Comparison of ENCODE assay signal across 1 cellular context in the genomic region with DNA sequence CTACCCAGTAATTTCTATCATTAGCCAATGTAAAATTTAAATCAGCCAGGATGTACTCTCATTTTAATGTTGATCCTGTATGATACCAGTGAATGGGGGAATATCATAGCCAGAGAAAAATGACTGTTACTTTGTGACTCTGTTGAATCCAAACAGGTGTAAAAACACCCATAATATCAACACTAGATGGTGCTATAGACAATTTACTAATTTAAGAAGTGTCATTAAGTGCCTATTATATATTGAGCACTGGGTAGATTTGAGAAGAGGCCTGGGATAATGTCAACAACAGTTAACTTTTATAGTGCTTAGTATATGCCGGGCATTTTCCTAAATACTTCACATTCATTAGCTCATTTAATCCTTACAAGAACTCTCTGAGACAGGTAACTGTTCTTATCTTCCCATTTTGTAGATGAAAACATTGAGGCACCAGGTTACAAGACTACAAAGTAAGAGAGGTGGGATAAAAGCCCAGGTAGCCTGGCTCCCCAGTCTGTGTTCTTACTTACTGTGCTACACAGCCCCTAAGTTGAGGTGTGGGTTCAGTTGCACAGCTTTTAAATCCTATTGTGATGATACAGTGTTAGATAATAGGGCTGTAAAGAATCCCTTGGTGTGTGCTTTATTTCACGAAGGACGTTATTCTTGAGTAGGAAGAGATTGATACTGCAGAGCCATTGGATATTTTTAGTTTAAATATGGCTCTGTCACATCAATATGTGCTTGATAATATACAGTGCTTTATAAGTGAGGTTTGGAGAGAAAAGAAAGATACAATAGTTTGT.
TF ChIP-seq lines count a peak whose summit lies in the region.

No MANE protein-coding gene starts in this region.

TF ChIP-seq in GM23338, 12 proteins besides CTCF, POLR2A, EP300 and RAD21 (continued from another document):
- TF ChIP-seq, protein P1, sequence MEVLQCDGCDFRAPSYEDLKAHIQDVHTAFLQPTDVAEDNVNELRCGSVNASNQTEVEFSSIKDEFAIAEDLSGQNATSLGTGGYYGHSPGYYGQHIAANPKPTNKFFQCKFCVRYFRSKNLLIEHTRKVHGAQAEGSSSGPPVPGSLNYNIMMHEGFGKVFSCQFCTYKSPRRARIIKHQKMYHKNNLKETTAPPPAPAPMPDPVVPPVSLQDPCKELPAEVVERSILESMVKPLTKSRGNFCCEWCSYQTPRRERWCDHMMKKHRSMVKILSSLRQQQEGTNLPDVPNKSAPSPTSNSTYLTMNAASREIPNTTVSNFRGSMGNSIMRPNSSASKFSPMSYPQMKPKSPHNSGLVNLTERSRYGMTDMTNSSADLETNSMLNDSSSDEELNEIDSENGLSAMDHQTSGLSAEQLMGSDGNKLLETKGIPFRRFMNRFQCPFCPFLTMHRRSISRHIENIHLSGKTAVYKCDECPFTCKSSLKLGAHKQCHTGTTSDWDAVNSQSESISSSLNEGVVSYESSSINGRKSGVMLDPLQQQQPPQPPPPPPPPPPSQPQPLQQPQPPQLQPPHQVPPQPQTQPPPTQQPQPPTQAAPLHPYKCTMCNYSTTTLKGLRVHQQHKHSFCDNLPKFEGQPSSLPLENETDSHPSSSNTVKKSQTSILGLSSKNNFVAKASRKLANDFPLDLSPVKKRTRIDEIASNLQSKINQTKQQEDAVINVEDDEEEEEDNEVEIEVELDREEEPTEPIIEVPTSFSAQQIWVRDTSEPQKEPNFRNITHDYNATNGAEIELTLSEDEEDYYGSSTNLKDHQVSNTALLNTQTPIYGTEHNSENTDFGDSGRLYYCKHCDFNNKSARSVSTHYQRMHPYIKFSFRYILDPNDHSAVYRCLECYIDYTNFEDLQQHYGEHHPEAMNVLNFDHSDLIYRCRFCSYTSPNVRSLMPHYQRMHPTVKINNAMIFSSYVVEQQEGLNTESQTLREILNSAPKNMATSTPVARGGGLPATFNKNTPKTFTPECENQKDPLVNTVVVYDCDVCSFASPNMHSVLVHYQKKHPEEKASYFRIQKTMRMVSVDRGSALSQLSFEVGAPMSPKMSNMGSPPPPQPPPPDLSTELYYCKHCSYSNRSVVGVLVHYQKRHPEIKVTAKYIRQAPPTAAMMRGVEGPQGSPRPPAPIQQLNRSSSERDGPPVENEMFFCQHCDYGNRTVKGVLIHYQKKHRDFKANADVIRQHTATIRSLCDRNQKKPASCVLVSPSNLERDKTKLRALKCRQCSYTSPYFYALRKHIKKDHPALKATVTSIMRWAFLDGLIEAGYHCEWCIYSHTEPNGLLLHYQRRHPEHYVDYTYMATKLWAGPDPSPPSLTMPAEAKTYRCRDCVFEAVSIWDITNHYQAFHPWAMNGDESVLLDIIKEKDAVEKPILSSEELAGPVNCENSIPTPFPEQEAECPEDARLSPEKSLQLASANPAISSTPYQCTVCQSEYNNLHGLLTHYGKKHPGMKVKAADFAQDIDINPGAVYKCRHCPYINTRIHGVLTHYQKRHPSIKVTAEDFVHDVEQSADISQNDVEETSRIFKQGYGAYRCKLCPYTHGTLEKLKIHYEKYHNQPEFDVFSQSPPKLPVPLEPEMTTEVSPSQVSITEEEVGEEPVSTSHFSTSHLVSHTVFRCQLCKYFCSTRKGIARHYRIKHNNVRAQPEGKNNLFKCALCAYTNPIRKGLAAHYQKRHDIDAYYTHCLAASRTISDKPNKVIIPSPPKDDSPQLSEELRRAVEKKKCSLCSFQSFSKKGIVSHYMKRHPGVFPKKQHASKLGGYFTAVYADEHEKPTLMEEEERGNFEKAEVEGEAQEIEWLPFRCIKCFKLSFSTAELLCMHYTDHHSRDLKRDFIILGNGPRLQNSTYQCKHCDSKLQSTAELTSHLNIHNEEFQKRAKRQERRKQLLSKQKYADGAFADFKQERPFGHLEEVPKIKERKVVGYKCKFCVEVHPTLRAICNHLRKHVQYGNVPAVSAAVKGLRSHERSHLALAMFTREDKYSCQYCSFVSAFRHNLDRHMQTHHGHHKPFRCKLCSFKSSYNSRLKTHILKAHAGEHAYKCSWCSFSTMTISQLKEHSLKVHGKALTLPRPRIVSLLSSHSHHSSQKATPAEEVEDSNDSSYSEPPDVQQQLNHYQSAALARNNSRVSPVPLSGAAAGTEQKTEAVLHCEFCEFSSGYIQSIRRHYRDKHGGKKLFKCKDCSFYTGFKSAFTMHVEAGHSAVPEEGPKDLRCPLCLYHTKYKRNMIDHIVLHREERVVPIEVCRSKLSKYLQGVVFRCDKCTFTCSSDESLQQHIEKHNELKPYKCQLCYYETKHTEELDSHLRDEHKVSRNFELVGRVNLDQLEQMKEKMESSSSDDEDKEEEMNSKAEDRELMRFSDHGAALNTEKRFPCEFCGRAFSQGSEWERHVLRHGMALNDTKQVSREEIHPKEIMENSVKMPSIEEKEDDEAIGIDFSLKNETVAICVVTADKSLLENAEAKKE (CRISPR knock-in tag; IDR thresholded peaks at IDR 0.05): no peak
